Comparison of ENCODE assay signal across 12 cellular contexts in the genomic region with DNA sequence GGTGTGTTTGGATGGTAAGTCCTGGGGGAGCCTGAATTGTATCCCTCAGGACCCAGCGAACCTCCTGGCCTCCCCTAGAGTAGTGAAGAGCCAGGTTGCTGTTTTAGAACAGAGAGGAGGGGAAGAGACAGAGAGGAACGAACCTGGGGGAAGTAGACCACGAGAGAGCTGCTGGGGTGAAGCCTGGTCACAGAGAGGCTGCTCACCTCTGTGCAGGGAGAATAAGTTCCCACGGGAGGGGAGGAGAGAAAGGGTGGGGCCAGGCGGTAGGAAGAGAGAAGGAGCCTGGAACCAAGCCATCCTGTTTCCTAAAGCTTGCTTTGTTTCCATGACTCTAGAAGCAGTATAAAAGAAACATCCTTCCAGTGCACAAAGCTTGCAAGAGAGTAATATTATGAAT.
"Had no signal": no experiment of that assay in that cellular context is flagged by ENCODE, and none has a peak within 500 bp of the region (broad histone marks: within the 10 kb centered on the region; RNA-seq: fewer than 3 reads in every experiment).

No MANE protein-coding gene starts in this region.

- H3K9me3 ChIP-seq: breast epithelium, left lung, ovary, tibial nerve had no signal

- H3K27me3 Mint-ChIP-seq: activated CD8-positive, alpha-beta memory T cell treated with anti-CD3 and anti-CD28 coated beads, Interleukin-2, amount 10 ng/mL, durations not matched to agents 7 days and 5 days; activated T-cell treated with anti-CD3 and anti-CD28 coated beads, Interleukin-2, amount 50 U/mL, for 24 hours had no signal

- H3K27ac Mint-ChIP-seq: activated CD8-positive, alpha-beta memory T cell treated with anti-CD3 and anti-CD28 coated beads, Interleukin-2, amount 10 ng/mL, durations not matched to agents 7 days and 5 days; activated naive CD4-positive, alpha-beta T cell treated with anti-CD3 and anti-CD28 coated beads, Interleukin-2, amount 50 U/mL, for 72 hours; activated T-cell treated with anti-CD3 and anti-CD28 coated beads, Interleukin-2, amount 50 U/mL, for 24 hours; natural killer cell had no signal

- H3K4me1 Mint-ChIP-seq: activated CD8-positive, alpha-beta memory T cell treated with anti-CD3 and anti-CD28 coated beads, Interleukin-2, amount 10 ng/mL, durations not matched to agents 7 days and 5 days; natural killer cell had no signal

- H3K36me3 Mint-ChIP-seq: activated CD8-positive, alpha-beta memory T cell treated with anti-CD3 and anti-CD28 coated beads, Interleukin-2, amount 10 ng/mL, durations not matched to agents 7 days and 5 days; activated naive CD4-positive, alpha-beta T cell treated with anti-CD3 and anti-CD28 coated beads, Interleukin-2, amount 50 U/mL, for 72 hours; natural killer cell had no signal

- H3K4me3 ChIP-seq: breast epithelium, left lung, ovary, tibial nerve had no signal

- H3K4me3 Mint-ChIP-seq: activated CD8-positive, alpha-beta memory T cell treated with anti-CD3 and anti-CD28 coated beads, Interleukin-2, amount 10 ng/mL, durations not matched to agents 7 days and 5 days; activated T-cell treated with anti-CD3 and anti-CD28 coated beads, Interleukin-2, amount 50 U/mL, for 24 hours; natural killer cell had no signal

- DNase-seq: activated CD4-positive, CD25-positive, alpha-beta regulatory T cell; activated CD8-positive, alpha-beta memory T cell treated with anti-CD3 and anti-CD28 coated beads, Interleukin-2, amount 10 ng/mL, durations not matched to agents 7 days and 5 days; activated effector memory CD4-positive, alpha-beta T cell treated with Interleukin-2 at 50 U/mL for 16 hours; activated T-cell treated with anti-CD3 and anti-CD28 coated beads, Interleukin-2, amount 50 U/mL, for 24 hours; amniotic stem cell; islet precursor cell; left lung; natural killer cell; ovary had no signal

- H3K27me3 ChIP-seq: breast epithelium, left lung, ovary, tibial nerve had no signal

- H3K36me3 ChIP-seq: breast epithelium, left lung, ovary, tibial nerve had no signal

- H3K4me1 ChIP-seq: breast epithelium, left lung, tibial nerve had no signal

- H3K27ac ChIP-seq: breast epithelium, left lung, ovary, tibial nerve had no signal

- ATAC-seq: activated CD8-positive, alpha-beta memory T cell treated with anti-CD3 and anti-CD28 coated beads, Interleukin-2, amount 10 ng/mL, durations not matched to agents 7 days and 5 days; activated naive CD4-positive, alpha-beta T cell treated with anti-CD3 and anti-CD28 coated beads, Interleukin-2, amount 50 U/mL, for 72 hours; left lung; natural killer cell had no signal
